Comparison of ENCODE assay signal across 12 cellular contexts in genomic region chr5:150141544-150142188, GRCh38. TPM values are rescaled to one million over a fixed set of nuclear protein-coding genes. Genes with fewer than 3 reads are reported as not detected.
DNase-seq lines count a peak whose midpoint lies in the region; ATAC-seq and TF ChIP-seq lines count a peak whose summit lies in the region.
"Had no signal": no experiment of that assay in that cellular context is flagged by ENCODE, and none has a peak within 500 bp of the region (broad histone marks: within the 10 kb centered on the region; RNA-seq: fewer than 3 reads in every experiment).

No MANE protein-coding gene starts in this region.

- peaks cover 74% of the 10 kb centered on the region for H3K79me2 ChIP-seq in GM23248 (ENCODE audit: insufficient read depth)
- H3K79me2 ChIP-seq in smooth muscle cell (ENCODE audit: low read depth) = peaks cover 46% of the 10 kb centered on the region

- H3K9me2 ChIP-seq in GM23248 (ENCODE audit: insufficient read depth) = no peaks in the 10 kb centered on the region

- no peak for TF ChIP-seq CTCF in smooth muscle cell (IDR thresholded peaks at IDR 0.05; ENCODE audit: borderline replicate concordance, insufficient read depth, poor library complexity, severe bottlenecking)

- H3K27ac ChIP-seq in GM23248 (peak overlapping the region; percentile 94), smooth muscle cell (ENCODE audit: low read depth) (peak overlapping the region; percentile 100)
- H3K27ac ChIP-seq: PC-9 had no signal

- H3K9ac ChIP-seq in GM23248 (peak overlapping the region; percentile 79), smooth muscle cell (ENCODE audit: low read depth) (peak overlapping the region; percentile 77)

- H3K4me3 ChIP-seq in GM23248 (no peak overlapping the region), smooth muscle cell (no peak overlapping the region)
- H3K4me3 ChIP-seq: PC-9 had no signal

- no peaks in the 10 kb centered on the region for H3K9me3 ChIP-seq in GM23248 (ENCODE audit: low read depth)
- H3K9me3 ChIP-seq in smooth muscle cell (replicated peaks; ENCODE audit: low read depth) = no peaks in the 10 kb centered on the region

- H4K20me1 ChIP-seq in GM23248 (ENCODE audit: insufficient read depth) = no peaks in the 10 kb centered on the region
- peaks cover 9% of the 10 kb centered on the region for H4K20me1 ChIP-seq in smooth muscle cell (ENCODE audit: low read depth)

- H3K4me2 ChIP-seq in GM23248 (ENCODE audit: unreplicated experiment) (no peak overlapping the region), smooth muscle cell (peak overlapping the region; percentile 76)
- H3K4me2 ChIP-seq: PC-9 had no signal

- in situ Hi-C loops in GM23248 (cut with MboI) = no loop called here

- H3K36me3 ChIP-seq in GM23248 (ENCODE audit: low read depth) = no peaks in the 10 kb centered on the region
- no peaks in the 10 kb centered on the region for H3K36me3 ChIP-seq in smooth muscle cell (ENCODE audit: low read depth)

- peak; percentile 70 for DNase-seq in GM23248
- DNase-seq in astrocyte of the hippocampus (ENCODE audit: low read depth, low spot score) = peak; percentile 74
- DNase-seq in kidney tubule cell (ENCODE audit: low spot score) = peak; percentile 45
- DNase-seq in smooth muscle cell (lab: John Stamatoyannopoulos, UW; ENCODE audit: unreplicated experiment) = no peak
- DNase-seq: activated CD4-positive, alpha-beta T cell treated with anti-CD3 and anti-CD28 coated beads, Interleukin-2, amount 50 U/mL, for 4 hours; DMS79 had no signal

- H3K4me1 ChIP-seq in GM23248 (ENCODE audit: insufficient read depth) (peaks cover 90% of the 10 kb centered on the region), smooth muscle cell (ENCODE audit: low read depth) (peaks cover 82% of the 10 kb centered on the region)

- 63 to 65% methylated on average over 9 of the region's 9 CpGs for WGBS in GM23248 (ENCODE audit: low coverage in 1 of 2, low lambda C conversion rate in 2 of 2, missing lambda C conversion rate in 2 of 2), 2 experiments
- WGBS in smooth muscle cell (ENCODE audit: low lambda C conversion rate) = 37% methylated on average over 9 of the region's 9 CpGs

- H2AFZ ChIP-seq in GM23248 (no peak overlapping the region), smooth muscle cell (ENCODE audit: low read depth) (no peak overlapping the region)
- H2AFZ ChIP-seq: PC-9 had no signal

- peaks cover 61% of the 10 kb centered on the region for H3F3A ChIP-seq in GM23248 (ENCODE audit: insufficient read depth)
- H3F3A ChIP-seq in smooth muscle cell (ENCODE audit: low read depth) = peaks cover 45% of the 10 kb centered on the region

- H3K27me3 ChIP-seq in GM23248 (replicated peaks; ENCODE audit: insufficient read depth) = no peaks in the 10 kb centered on the region
- no peaks in the 10 kb centered on the region for H3K27me3 ChIP-seq in smooth muscle cell (ENCODE audit: low read depth)

- ATAC-seq in HG03378 (IDR thresholded peaks at IDR 0.05; ENCODE audit: unreplicated experiment) = no peak
- no peak for ATAC-seq in GM21723 (IDR thresholded peaks at IDR 0.05; ENCODE audit: unreplicated experiment)
- no peak for ATAC-seq in HG03354 (IDR thresholded peaks at IDR 0.05; ENCODE audit: poor library complexity, severe bottlenecking, unreplicated experiment)
- ATAC-seq in GM21447 (IDR thresholded peaks at IDR 0.05; ENCODE audit: unreplicated experiment) = no peak

RNA-seq across cellular contexts. Expression of gene PDGFRB, which starts 14.0 kb away (rescaled TPM):
- 189 and 205 TPM in 2 replicates for total RNA-seq in GM23248 (2014; rRNA removed; shearing (Covaris generic))
- polyA plus RNA-seq in GM23248 (2016; fragmentation: Nextera tagmentation; extraction: Ambion mirVana) (155 and 163 TPM in 2 replicates), smooth muscle cell (390 and 522 TPM in 2 replicates)
- total RNA-seq in smooth muscle cell = 362 and 370 TPM in 2 replicates
- total RNA-seq: PC-9 had no signal

RNA-seq across cellular contexts. Expression of gene CDX1, which starts 24.9 kb away (rescaled TPM):
- not detected in 2 replicates for total RNA-seq in GM23248 (2014; rRNA removed; shearing (Covaris generic))
- polyA plus RNA-seq in GM23248 (2016; fragmentation: Nextera tagmentation; extraction: Ambion mirVana) (0.19 TPM in 1 of 2 replicates, not detected in the other), smooth muscle cell (5.0 and 8.5 TPM in 2 replicates)
- 1.4 and 3.9 TPM in 2 replicates for total RNA-seq in smooth muscle cell
- total RNA-seq: PC-9 had no signal

RNA-seq across cellular contexts. Expression of gene SLC6A7, which starts 48.2 kb away (rescaled TPM):
- not detected in 2 replicates for total RNA-seq in GM23248 (2014; rRNA removed; shearing (Covaris generic))
- polyA plus RNA-seq in GM23248 (2016; fragmentation: Nextera tagmentation; extraction: Ambion mirVana) (not detected in 2 replicates), smooth muscle cell (0.10 TPM in 1 of 2 replicates, not detected in the other)
- total RNA-seq in smooth muscle cell = not detected in 2 replicates
- total RNA-seq: kidney epithelial cell, PC-9 had no signal

RNA-seq across cellular contexts. Expression of gene CSF1R, which starts 55.3 kb away (rescaled TPM):
- total RNA-seq in GM23248 (2014; rRNA removed; shearing (Covaris generic)) = 0.63 TPM in 1 of 2 replicates, not detected in the other
- polyA plus RNA-seq in GM23248 (2016; fragmentation: Nextera tagmentation; extraction: Ambion mirVana) = 0.48 and 0.56 TPM in 2 replicates
- total RNA-seq in smooth muscle cell = 3.9 and 6.2 TPM in 2 replicates
- 2.2 and 12.9 TPM in 2 replicates for polyA plus RNA-seq in smooth muscle cell
